Comparison of ENCODE assay signal across 14 cellular contexts in the genomic region with DNA sequence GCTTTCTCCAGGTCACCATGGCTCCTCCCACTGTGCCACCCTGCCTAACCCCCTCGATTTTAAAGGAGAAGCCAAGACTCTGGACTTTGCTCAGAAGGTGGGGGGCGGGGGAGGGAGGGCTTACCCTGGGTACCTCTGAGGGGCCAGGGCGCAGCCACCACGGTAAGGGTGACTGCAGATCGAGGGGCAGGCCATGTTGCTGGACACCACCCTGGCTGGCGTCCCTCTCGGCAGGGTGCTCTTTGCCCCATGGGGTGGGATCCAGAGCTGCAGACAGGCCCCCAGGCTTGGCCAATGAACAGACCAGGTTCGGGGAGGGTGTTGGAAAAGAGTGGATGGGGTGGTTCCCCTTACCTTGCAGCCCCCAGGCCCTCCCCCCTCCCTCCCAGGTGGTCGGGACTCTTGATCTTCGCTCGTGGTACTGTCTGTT. TPM values are rescaled to one million over a fixed set of nuclear protein-coding genes. Genes with fewer than 3 reads are reported as not detected.
DNase-seq lines count a peak whose midpoint lies in the region; ATAC-seq and TF ChIP-seq lines count a peak whose summit lies in the region.
"Had no signal": no experiment of that assay in that cellular context is flagged by ENCODE, and none has a peak within 500 bp of the region (broad histone marks: within the 10 kb centered on the region; RNA-seq: fewer than 3 reads in every experiment).

No MANE protein-coding gene starts in this region.

- H3K4me3 ChIP-seq in DOHH2 (ENCODE audit: low read length), result peak overlapping the region; percentile 28; the same call in 1 of the 2 replicates
- H3K4me3 ChIP-seq in iPS-18a (ENCODE audit: low read length), result peak overlapping the region; percentile 89
- H3K4me3 ChIP-seq in parathyroid adenoma (ENCODE audit: low read depth, low read length), result peak overlapping the region; percentile 87
- H3K4me3 ChIP-seq: MG63 had no signal

- TF ChIP-seq CTCF in DOHH2 (IDR thresholded peaks at IDR 0.05; ENCODE audit: low read depth, low read length, poor library complexity, severe bottlenecking) (no peak), parathyroid adenoma (IDR thresholded peaks at IDR 0.05) (no peak)

- H3K36me3 ChIP-seq in DOHH2 (ENCODE audit: control insufficient read depth, low read length) (no peaks in the 10 kb centered on the region), iPS-18a (ENCODE audit: control insufficient read depth, low read depth, low read length) (peaks cover under 1% of the 10 kb centered on the region), parathyroid adenoma (ENCODE audit: control insufficient read depth, insufficient read depth, low read length) (no peaks in the 10 kb centered on the region)
- H3K36me3 ChIP-seq: MG63 had no signal

- no peaks in the 10 kb centered on the region for H3K9me2 ChIP-seq in DOHH2 (replicated peaks; ENCODE audit: control insufficient read depth, low read length)

- H3K9ac ChIP-seq in iPS-18a (ENCODE audit: low read length) (peak overlapping the region; percentile 73), parathyroid adenoma (no peak overlapping the region)

- H3K4me2 ChIP-seq in DOHH2 (ENCODE audit: low read length) (peak overlapping the region; percentile 21; the same call in 1 of the 2 replicates), parathyroid adenoma (ENCODE audit: low read length) (peak overlapping the region; percentile 99)

- H3K27me3 ChIP-seq in DOHH2 (ENCODE audit: control insufficient read depth, low read length) (peaks cover 7% of the 10 kb centered on the region), iPS-18a (ENCODE audit: control insufficient read depth, insufficient read depth, low read length) (peaks cover 5% of the 10 kb centered on the region), parathyroid adenoma (ENCODE audit: control insufficient read depth, insufficient read depth, low read length) (no peaks in the 10 kb centered on the region)
- H3K27me3 ChIP-seq: MG63 had no signal

- no peak overlapping the region for H3K27ac ChIP-seq in DOHH2 (ENCODE audit: low read depth, low read length)
- no peak overlapping the region for H3K27ac ChIP-seq in iPS-18a (ENCODE audit: low read length)
- H3K27ac ChIP-seq in parathyroid adenoma, result peak overlapping the region; percentile 95

- no peaks in the 10 kb centered on the region for H4K20me1 ChIP-seq in DOHH2 (ENCODE audit: control insufficient read depth, insufficient read depth, low read depth, low read length)

- DNase-seq in RPMI8226 (peak; percentile 24), NCI-H345 treated with DMSO at 0.1 percent for 48 hours (lab: John Stamatoyannopoulos, UW; ENCODE audit: unreplicated experiment) (no peak), GM03348 (ENCODE audit: low spot score) (no peak), ureter (ENCODE audit: low spot score) (no peak)
- DNase-seq: activated CD4-positive, alpha-beta T cell treated with anti-CD3 and anti-CD28 coated beads, Interleukin-2, amount 50 U/mL, for 4 hours; activated naive CD4-positive, alpha-beta T cell treated with anti-CD3 and anti-CD28 coated beads, Interleukin-2, amount 50 U/mL, for 16 hours; CD4-positive, alpha-beta T cell; cortex of kidney; MG63 had no signal

- peak overlapping the region; percentile 91 for H2AFZ ChIP-seq in parathyroid adenoma

- H3K4me1 ChIP-seq in DOHH2 (ENCODE audit: control insufficient read depth, low read length) (peaks cover 40% of the 10 kb centered on the region), iPS-18a (ENCODE audit: control insufficient read depth, low read depth, low read length) (peaks cover 17% of the 10 kb centered on the region), parathyroid adenoma (peaks cover 4% of the 10 kb centered on the region)

- no peak for ATAC-seq in HG02588 (IDR thresholded peaks at IDR 0.05; ENCODE audit: unreplicated experiment)

- H3K9me3 ChIP-seq in DOHH2 (ENCODE audit: control insufficient read depth, insufficient read depth, low read length), result no peaks in the 10 kb centered on the region
- H3K9me3 ChIP-seq in iPS-18a (ENCODE audit: control insufficient read depth, low read depth, low read length), result no peaks in the 10 kb centered on the region
- no peaks in the 10 kb centered on the region for H3K9me3 ChIP-seq in parathyroid adenoma (ENCODE audit: control insufficient read depth, low read length)
- H3K9me3 ChIP-seq: MG63 had no signal

- H3K79me2 ChIP-seq in DOHH2 (ENCODE audit: control insufficient read depth, low read length), result no peaks in the 10 kb centered on the region
- H3K79me2 ChIP-seq in parathyroid adenoma, result no peaks in the 10 kb centered on the region

- H3F3A ChIP-seq in DOHH2 (ENCODE audit: control insufficient read depth, insufficient read depth), result 0 out of 2 replicates have a peak, but pooled peaks cover 2% of the 10 kb centered on the region

RNA-seq across cellular contexts. Expression of gene GRB7, which starts 0.4 kb away (rescaled TPM):
- 37.4 TPM for total RNA-seq in ureter
- total RNA-seq: CD4-positive, alpha-beta T cell; glomerular endothelial cell had no signal

RNA-seq across cellular contexts. Expression of gene MIEN1, which starts 7.0 kb away (rescaled TPM):
- 49.2 TPM for total RNA-seq in ureter

RNA-seq across cellular contexts. Expression of gene ERBB2, which starts 37.5 kb away (rescaled TPM):
- total RNA-seq in ureter, result 278 TPM

RNA-seq across cellular contexts. Expression of gene PGAP3, which starts 49.5 kb away (rescaled TPM):
- total RNA-seq in ureter, result 56.9 TPM

Comparison
In these comparisons a context has a peak if more than half of its experiments do, and no peak if none do; other contexts are left out.
1. H3K4me3 ChIP-seq: peak in every context shown above with its lines; median percentile 89 in iPS-18a; 87 in parathyroid adenoma; 28 in DOHH2.